8 cellular contexts compared by ENCODE assay signal in the genomic region with DNA sequence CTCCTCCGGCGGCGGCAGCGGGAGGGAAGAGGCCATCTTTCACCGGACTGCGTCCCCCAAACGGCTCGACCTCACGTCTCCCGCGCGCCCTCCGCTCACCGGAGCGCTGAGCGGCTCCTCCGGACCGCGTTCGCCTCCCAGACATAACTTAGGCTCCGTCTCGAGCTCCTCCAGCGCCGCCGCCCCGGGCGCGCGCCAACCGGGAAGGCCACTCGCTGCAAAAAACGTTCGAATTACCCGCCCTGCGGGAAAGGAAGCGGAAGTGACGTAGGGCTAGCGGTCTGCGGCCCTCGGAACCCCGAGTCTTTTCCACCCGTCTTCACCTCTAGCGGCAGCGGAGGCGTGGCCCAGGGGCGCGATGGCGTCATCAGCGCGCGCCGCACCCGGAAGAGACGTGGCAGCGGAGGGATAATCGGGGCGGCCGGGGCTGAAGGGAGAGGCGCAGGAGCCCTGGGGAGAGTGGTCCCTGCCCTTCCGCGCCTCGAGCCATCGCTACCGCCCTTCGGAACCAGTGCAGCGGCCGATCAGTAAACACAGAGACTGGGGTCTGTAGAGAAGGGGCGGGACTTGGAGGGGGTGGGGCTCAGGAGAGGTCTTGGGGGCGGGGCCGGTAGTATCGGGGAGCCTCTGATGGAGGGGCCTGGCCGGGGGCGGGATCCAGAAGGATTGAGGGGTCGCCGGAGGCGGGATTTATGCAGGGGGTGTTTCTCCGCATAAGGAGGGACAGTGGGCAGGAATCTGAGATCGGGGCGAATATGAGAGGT. TPM values are rescaled to one million over a fixed set of nuclear protein-coding genes. Genes with fewer than 3 reads are reported as not detected.
A peak's percentile ranks its signal among the peaks of the same experiment; 100 is the strongest.
DNase-seq lines count a peak whose midpoint lies in the region; ATAC-seq, FAIRE-seq and TF ChIP-seq lines count a peak whose summit lies in the region.

A gene with protein sequence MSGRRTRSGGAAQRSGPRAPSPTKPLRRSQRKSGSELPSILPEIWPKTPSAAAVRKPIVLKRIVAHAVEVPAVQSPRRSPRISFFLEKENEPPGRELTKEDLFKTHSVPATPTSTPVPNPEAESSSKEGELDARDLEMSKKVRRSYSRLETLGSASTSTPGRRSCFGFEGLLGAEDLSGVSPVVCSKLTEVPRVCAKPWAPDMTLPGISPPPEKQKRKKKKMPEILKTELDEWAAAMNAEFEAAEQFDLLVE (minus strand): TSS at position 207 of the 764 bp plus-strand sequence. CDS start 62 bp downstream, at position 145.
A gene (plus strand): TSS at position 389 of the 764 bp plus-strand sequence. CDS start 477 bp downstream, outside the sequence.

- TF ChIP-seq POLR2A in GM12891 (IDR thresholded peaks at IDR 0.05; ENCODE audit: low read depth, low read length) (peak; percentile 69; the same call in 1 of the 2 replicates), tibial nerve (IDR thresholded peaks at IDR 0.05) (peak in 1 of 2 donors; percentile 59)

- no peaks in the 10 kb centered on the region for H3K27me3 ChIP-seq in cardiac muscle cell
- no peaks in the 10 kb centered on the region for H3K27me3 ChIP-seq in parathyroid adenoma (ENCODE audit: control insufficient read depth, insufficient read depth, low read length)
- H3K27me3 ChIP-seq in tibial nerve = no peaks in the 10 kb centered on the region

- H3K79me2 ChIP-seq in parathyroid adenoma = no peaks in the 10 kb centered on the region

- peak within 1 kb of the TSS; percentile 96 for H3K27ac Mint-ChIP-seq in T-cell

- H3K4me2 ChIP-seq in parathyroid adenoma (ENCODE audit: low read length) = peak within 1 kb of the TSS; percentile 81

- CTCF ChIA-PET in T-cell (lab: Charles Lee) = interaction anchor here in 1 of 2 donors (0.6 to 1.6 kb wide), 2 partner anchors 38 to 60 kb away, joined by 3 to 6 read pairs; a partner anchor contains a TSS

- H3K27ac ChIP-seq in adipose tissue (ENCODE audit: low read depth, low read length) (peak within 1 kb of the TSS; percentile 91), cardiac muscle cell (peak within 1 kb of the TSS; percentile 92), parathyroid adenoma (peak within 1 kb of the TSS; percentile 86), tibial nerve (peak within 1 kb of the TSS; percentile 88 to 98 (median 97))

- peaks cover 8% of the 10 kb centered on the region for H3K36me3 ChIP-seq in cardiac muscle cell
- no peaks in the 10 kb centered on the region for H3K36me3 ChIP-seq in parathyroid adenoma (ENCODE audit: control insufficient read depth, insufficient read depth, low read length)
- peaks cover 0 to 40% (median 5%) of the 10 kb centered on the region in 3 donors for H3K36me3 ChIP-seq in tibial nerve

- POLR2A ChIA-PET in T-cell (lab: Charles Lee) = interaction anchor here in 1 of 2 donors (0.6 kb wide), 1 partner anchor 573 kb away, joined by 3 read pairs; no protein-coding TSS in a partner anchor

- H3K9me3 ChIP-seq in cardiac muscle cell (ENCODE audit: low read depth) (no peaks in the 10 kb centered on the region), parathyroid adenoma (ENCODE audit: control insufficient read depth, low read length) (no peaks in the 10 kb centered on the region), tibial nerve (no peaks in the 10 kb centered on the region)

- peak within 1 kb of the TSS; percentile 88 to 93 (median 89) for H3K4me3 Mint-ChIP-seq in T-cell

- H3K9ac ChIP-seq in parathyroid adenoma = no peak within 1 kb of the TSS

- peak; percentile 99 for FAIRE-seq in GM12891 (lab: Jason Lieb, UNC)

- H3K4me3 ChIP-seq in cardiac muscle cell (peak within 1 kb of the TSS; percentile 84), parathyroid adenoma (ENCODE audit: low read depth, low read length) (peak within 1 kb of the TSS; percentile 74), tibial nerve (peak within 1 kb of the TSS; percentile 65 to 89 (median 86))

- no peaks in the 10 kb centered on the region for H3K27me3 Mint-ChIP-seq in T-cell

- peak within 1 kb of the TSS; percentile 87 for H2AFZ ChIP-seq in parathyroid adenoma

- TF ChIP-seq EP300 in tibial nerve (IDR thresholded peaks at IDR 0.05) = peak; percentile 98

- H3K4me1 Mint-ChIP-seq in T-cell = peaks cover 26 to 34% (median 30%) of the 10 kb centered on the region in 3 donors

- DNase-seq in GM12891 (ENCODE audit: insufficient read length, low spot score) (peak; percentile 98), NCI-H146 (lab: John Stamatoyannopoulos, UW) (peak; percentile 95), T-cell (peak; percentile 91 to 98 (median 95)), cardiac muscle cell (ENCODE audit: low read depth in 1 of 2, low spot score in 1 of 2) (peak; percentile 97), tibial nerve (ENCODE audit: low spot score in 2 of 2) (peak; percentile 92 to 94)

- ATAC-seq in HG02840 (IDR thresholded peaks at IDR 0.05; ENCODE audit: low FRiP score, unreplicated experiment) (peak; percentile 74), T-cell (replicated peaks in 1 of 4) (peak; percentile 87 to 92 (median 91))

- H3K36me3 Mint-ChIP-seq in T-cell = peaks cover 13% of the 10 kb centered on the region

- WGBS in adipose tissue, 3 donors = 0% methylated on average over 66 to 79 of the region's 79 CpGs
- 0 to 1% methylated on average over 47 to 66 of the region's 79 CpGs for WGBS in tibial nerve, 2 donors

- TF ChIP-seq CTCF in cardiac muscle cell (IDR thresholded peaks at IDR 0.05; ENCODE audit: low read depth, low read length) (no peak), parathyroid adenoma (IDR thresholded peaks at IDR 0.05) (no peak), tibial nerve (IDR thresholded peaks at IDR 0.05) (peak in 1 of 5 experiments; percentile 61)

- H3K4me1 ChIP-seq in cardiac muscle cell (ENCODE audit: low read depth) (no peaks in the 10 kb centered on the region), parathyroid adenoma (peaks cover 4% of the 10 kb centered on the region), tibial nerve (peaks cover 0 to 26% (median 19%) of the 10 kb centered on the region in 4 donors)

- no peaks in the 10 kb centered on the region for H3K9me3 Mint-ChIP-seq in T-cell

TF ChIP-seq in GM12891, 5 proteins besides CTCF, POLR2A, EP300 and RAD21:
- no peak for TF ChIP-seq SPI1 (IDR thresholded peaks at IDR 0.05; ENCODE audit: low read depth, low read length)
- TF ChIP-seq POLR2AphosphoS5 (IDR thresholded peaks at IDR 0.05; ENCODE audit: low read depth, low read length) = peak; percentile 85
- TF ChIP-seq POU2F2 (IDR thresholded peaks at IDR 0.05; ENCODE audit: low read depth, low read length) = peak; percentile 58
- no peak for TF ChIP-seq PAX5 (IDR thresholded peaks at IDR 0.05; ENCODE audit: insufficient read depth, low read length, severe bottlenecking)
- peak; percentile 48 for TF ChIP-seq TAF1 (IDR thresholded peaks at IDR 0.05; ENCODE audit: low read depth, low read length)

RNA-seq across cellular contexts. Expression of the first gene that starts in this region (rescaled TPM):
- 43.2 TPM for polyA plus RNA-seq in GM12891 (2012; ENCODE audit: low read depth, missing spikeins)
- total RNA-seq in T-cell (1 to 10 TPM; 1.2 to 4.2 (median 1.7) TPM), cardiac muscle cell (14.6 and 18.1 TPM in 2 replicates), tibial nerve (1 to 10 TPM in 1 of 4 donors, under 1 TPM in 1, not detected in 2; 0.90 to 1.3 TPM)
- polyA plus RNA-seq in adipose tissue (1 to 10 TPM in 1 of 3 donors, under 1 TPM in 2; 0.39 to 1.3 (median 0.52) TPM), cardiac muscle cell (14.2 and 21.7 TPM in 2 replicates)

RNA-seq across cellular contexts. Expression of the second gene that starts in this region (rescaled TPM):
- 32.4 TPM for polyA plus RNA-seq in GM12891 (2012; ENCODE audit: low read depth, missing spikeins)
- total RNA-seq in T-cell = 10 to 100 TPM; 36.5 to 51.8 (median 43.7) TPM
- 10 to 100 TPM; 29.7 to 40.9 (median 35.5) TPM for polyA plus RNA-seq in adipose tissue
- 56.3 and 68.0 TPM in 2 replicates for total RNA-seq in cardiac muscle cell
- 57.4 and 72.2 TPM in 2 replicates for polyA plus RNA-seq in cardiac muscle cell
- total RNA-seq in tibial nerve = 10 to 100 TPM; 28.0 to 48.3 (median 35.1) TPM

Comparison
In these comparisons a context has a peak if more than half of its experiments do, and no peak if none do; other contexts are left out.
1. Peak in every context shown above with its lines: DNase-seq, ATAC-seq, H3K4me3 ChIP-seq and H3K27ac ChIP-seq.